18 cellular contexts compared by ENCODE assay signal in genomic region chr2:160336091-160336490, GRCh38.
A peak's percentile ranks its signal among the peaks of the same experiment; 100 is the strongest.
DNase-seq lines count a peak whose midpoint lies in the region; TF ChIP-seq lines count a peak whose summit lies in the region.
"Had no signal": no experiment of that assay in that cellular context is flagged by ENCODE, and none has a peak within 500 bp of the region (broad histone marks: within the 10 kb centered on the region; RNA-seq: fewer than 3 reads in every experiment).

No MANE protein-coding gene starts in this region.

- H3K9me3 Mint-ChIP-seq in MCF 10A (ENCODE audit: unreplicated experiment) (no peaks in the 10 kb centered on the region), osteocyte (ENCODE audit: unreplicated experiment) (no peaks in the 10 kb centered on the region)
- no peaks in the 10 kb centered on the region for H3K9me3 Mint-ChIP-seq in activated T-helper 2 cell treated with anti-CD3 and anti-CD28 coated beads, Interferon-gamma antibody, Interleukin-2, Interleukin-4, amounts not matched to agents 10 μg/mL and 5 μg/mL and 100 μg/mL, durations not matched to agents 14 hours and 24 hours and 36 hours
- H3K9me3 Mint-ChIP-seq: GM23338 had no signal

- H3K4me1 Mint-ChIP-seq in MCF 10A (ENCODE audit: insufficient read depth, unreplicated experiment) (peaks cover 39% of the 10 kb centered on the region), osteocyte (ENCODE audit: unreplicated experiment) (peaks cover 77% of the 10 kb centered on the region)
- H3K4me1 Mint-ChIP-seq in activated T-helper 2 cell treated with anti-CD3 and anti-CD28 coated beads, Interferon-gamma antibody, Interleukin-2, Interleukin-4, amounts not matched to agents 10 μg/mL and 5 μg/mL and 100 μg/mL, durations not matched to agents 14 hours and 24 hours and 36 hours (ENCODE audit: low read depth) = peaks cover 57% of the 10 kb centered on the region

- no peak overlapping the region for H3K27ac ChIP-seq in breast epithelium
- H3K27ac ChIP-seq: body of pancreas, dorsolateral prefrontal cortex, esophagus squamous epithelium had no signal

- H3K27me3 ChIP-seq in breast epithelium = no peaks in the 10 kb centered on the region
- H3K27me3 ChIP-seq: body of pancreas, dorsolateral prefrontal cortex, esophagus squamous epithelium, uterus had no signal

- intact Hi-C loops in MCF 10A (cut with micrococcal nuclease) (loop anchor here (10.0 kb wide), 1 partner anchor 729 kb away; no protein-coding TSS in a partner anchor), breast epithelium (cut with DNase I; ENCODE audit: low total_unique reads) (no loop called here)
- intact Hi-C loops in activated T-helper 2 cell treated with anti-CD3 and anti-CD28 coated beads, Interferon-gamma antibody, Interleukin-2, Interleukin-4, amounts not matched to agents 10 μg/mL and 5 μg/mL and 100 μg/mL, durations not matched to agents 14 hours and 24 hours and 36 hours (cut with micrococcal nuclease) = loop anchor here (5.0 to 10.0 kb wide), 2 partner anchors 81 to 739 kb away; no protein-coding TSS in a partner anchor

- H3K36me3 ChIP-seq in breast epithelium = no peaks in the 10 kb centered on the region
- H3K36me3 ChIP-seq: esophagus squamous epithelium, uterus had no signal

- H3K36me3 Mint-ChIP-seq in MCF 10A (ENCODE audit: insufficient read depth, unreplicated experiment) (peaks cover 6% of the 10 kb centered on the region), osteocyte (ENCODE audit: unreplicated experiment) (peaks cover 17% of the 10 kb centered on the region)
- no peaks in the 10 kb centered on the region for H3K36me3 Mint-ChIP-seq in activated T-helper 2 cell treated with anti-CD3 and anti-CD28 coated beads, Interferon-gamma antibody, Interleukin-2, Interleukin-4, amounts not matched to agents 10 μg/mL and 5 μg/mL and 100 μg/mL, durations not matched to agents 14 hours and 24 hours and 36 hours (ENCODE audit: low read depth)

- H3K4me1 ChIP-seq in breast epithelium = peaks cover 0 to 8% of the 10 kb centered on the region in 2 donors
- H3K4me1 ChIP-seq: body of pancreas had no signal

- H3K27me3 Mint-ChIP-seq in MCF 10A (ENCODE audit: insufficient read depth, unreplicated experiment) (no peaks in the 10 kb centered on the region), osteocyte (ENCODE audit: unreplicated experiment) (no peaks in the 10 kb centered on the region)
- no peaks in the 10 kb centered on the region for H3K27me3 Mint-ChIP-seq in activated T-helper 2 cell treated with anti-CD3 and anti-CD28 coated beads, Interferon-gamma antibody, Interleukin-2, Interleukin-4, amounts not matched to agents 10 μg/mL and 5 μg/mL and 100 μg/mL, durations not matched to agents 14 hours and 24 hours and 36 hours (ENCODE audit: low read depth)

- CTCF ChIA-PET in MCF 10A (lab: Yijun Ruan, JAX) = interaction anchor here (0.6 to 1.9 kb wide), 7 partner anchors 12 to 660 kb away, joined by 3 to 13 read pairs (median 4); no protein-coding TSS in a partner anchor

- no peak for DNase-seq in MCF 10A (ENCODE audit: unreplicated experiment)
- no peak for DNase-seq in breast epithelium (ENCODE audit: low spot score in 2 of 2)
- no peak for DNase-seq in activated T-helper 2 cell treated with anti-CD3 and anti-CD28 coated beads, Interferon-gamma antibody, Interleukin-2, Interleukin-4, amounts not matched to agents 10 μg/mL and 5 μg/mL and 100 μg/mL, durations not matched to agents 14 hours and 24 hours and 36 hours (ENCODE audit: low spot score)
- DNase-seq in left kidney (ENCODE audit: low read depth, low spot score) = peak; percentile 49
- DNase-seq in UCSD-AML1 (lab: John Stamatoyannopoulos, UW; ENCODE audit: unreplicated experiment) = no peak
- no peak for DNase-seq in foreskin fibroblast
- DNase-seq in osteocyte (ENCODE audit: extremely low spot score, unreplicated experiment) = no peak
- DNase-seq in stimulated activated CD4-positive, alpha-beta T cell treated with anti-CD3 and anti-CD28 coated beads, Interleukin-2, amount 100 ng/mL, for 48 hours = no peak
- DNase-seq: activated gamma-delta T cell treated with Interleukin-2 at 50 U/mL for 16 hours, body of pancreas, Calu3, dorsolateral prefrontal cortex, esophagus squamous epithelium, GDM1, Kasumi-1, NCI-H1417 treated with DMSO at 0.1 percent for 48 hours, uterus had no signal

- TF ChIP-seq POLR2A in breast epithelium (IDR thresholded peaks at IDR 0.05) = no peak

- BruUV-seq in MCF 10A (replicated peaks; lab: Mats Ljungman, UMichigan) = no TSS peak

- no peaks in the 10 kb centered on the region for H3K9me3 ChIP-seq in breast epithelium
- H3K9me3 ChIP-seq: body of pancreas, esophagus squamous epithelium, uterus had no signal

- TF ChIP-seq CTCF in MCF 10A (IDR thresholded peaks at IDR 0.05; ENCODE audit: unreplicated experiment) (no peak), breast epithelium (IDR thresholded peaks at IDR 0.05) (no peak), foreskin fibroblast (IDR thresholded peaks at IDR 0.05; ENCODE audit: low read depth, low read length) (no peak), osteocyte (IDR thresholded peaks at IDR 0.05) (no peak)

- H3K27ac Mint-ChIP-seq in MCF 10A (ENCODE audit: low read depth, unreplicated experiment) (peak overlapping the region; percentile 23), osteocyte (ENCODE audit: unreplicated experiment) (no peak overlapping the region)
- H3K27ac Mint-ChIP-seq in activated T-helper 2 cell treated with anti-CD3 and anti-CD28 coated beads, Interferon-gamma antibody, Interleukin-2, Interleukin-4, amounts not matched to agents 10 μg/mL and 5 μg/mL and 100 μg/mL, durations not matched to agents 14 hours and 24 hours and 36 hours = peak overlapping the region; percentile 14
- H3K27ac Mint-ChIP-seq: GM23338 had no signal

- H3K4me3 Mint-ChIP-seq in MCF 10A (ENCODE audit: unreplicated experiment) = no peak overlapping the region
- no peak overlapping the region for H3K4me3 Mint-ChIP-seq in activated T-helper 2 cell treated with anti-CD3 and anti-CD28 coated beads, Interferon-gamma antibody, Interleukin-2, Interleukin-4, amounts not matched to agents 10 μg/mL and 5 μg/mL and 100 μg/mL, durations not matched to agents 14 hours and 24 hours and 36 hours (ENCODE audit: low read depth)
- no peak overlapping the region for H3K4me3 Mint-ChIP-seq in osteocyte (ENCODE audit: unreplicated experiment)
- H3K4me3 Mint-ChIP-seq: GM23338 had no signal

- POLR2A ChIA-PET in MCF 10A (lab: Yijun Ruan, JAX) = interaction anchor here (0.7 kb wide), 1 partner anchor 84 kb away, joined by 3 read pairs; no protein-coding TSS in a partner anchor

- H3K4me3 ChIP-seq in breast epithelium (no peak overlapping the region), foreskin fibroblast (ENCODE audit: low read depth in 1 of 2, low read length in 2 of 2) (no peak overlapping the region)
- H3K4me3 ChIP-seq: body of pancreas, dorsolateral prefrontal cortex, esophagus squamous epithelium, GM23338, uterus had no signal
